ENCODE assay signal across 1 cellular context in genomic region chr19:50414850-50415660, GRCh38.
TF ChIP-seq lines count a peak whose summit lies in the region.

No MANE protein-coding gene starts in this region.

TF ChIP-seq in K562, 482 proteins besides CTCF, POLR2A, EP300 and RAD21 (continued from another document and continues in another):
- no peak for TF ChIP-seq ZBTB34 (CRISPR knock-in tag; IDR thresholded peaks at IDR 0.05)
- TF ChIP-seq ARNT (IDR thresholded peaks at IDR 0.05) = no peak
- peak; percentile 61; the same call in 1 of the 2 replicates for TF ChIP-seq ESRRA (IDR thresholded peaks at IDR 0.05; ENCODE audit: borderline replicate concordance, low read depth)
- no peak for TF ChIP-seq MAFF (IDR thresholded peaks at IDR 0.05; ENCODE audit: low read length)
- TF ChIP-seq ZNF140 (CRISPR knock-in tag; IDR thresholded peaks at IDR 0.05) = no peak
- no peak for TF ChIP-seq PRDM10 (IDR thresholded peaks at IDR 0.05; ENCODE audit: partially characterized antibody)
- TF ChIP-seq ZNF324 (CRISPR knock-in tag; IDR thresholded peaks at IDR 0.05) = no peak
- TF ChIP-seq HNRNPK (IDR thresholded peaks at IDR 0.05; ENCODE audit: low read depth, low read length, poor library complexity, severe bottlenecking) = no peak
- TF ChIP-seq ZMIZ1 (IDR thresholded peaks at IDR 0.05; ENCODE audit: low read depth in 2 of 2, low read length in 2 of 2) = no peak
- no peak for TF ChIP-seq XRCC5 (IDR thresholded peaks at IDR 0.05; ENCODE audit: low read depth, low read length)
- TF ChIP-seq PATZ1 (CRISPR knock-in tag; IDR thresholded peaks at IDR 0.05; ENCODE audit: borderline replicate concordance) = no peak
- TF ChIP-seq POLR3G (IDR thresholded peaks at IDR 0.05; ENCODE audit: extremely low read depth, insufficient read length, insufficient replicate concordance) = no peak
- TF ChIP-seq ZNF584 (CRISPR knock-in tag; IDR thresholded peaks at IDR 0.05; ENCODE audit: low read depth) = no peak
- TF ChIP-seq MTA2 (IDR thresholded peaks at IDR 0.05; ENCODE audit: low read depth) = no peak
- no peak for TF ChIP-seq ZBTB12 (CRISPR knock-in tag; IDR thresholded peaks at IDR 0.05)
- TF ChIP-seq GABPA (tag; conservative IDR thresholded peaks at IDR 0.05; ENCODE audit: low read depth) = no peak
- peak in 1 of 2 experiments; percentile 66; a peak in 1 of 3 replicates for TF ChIP-seq CBX3 (IDR thresholded peaks at IDR 0.05; ENCODE audit: borderline replicate concordance in 1 of 2, low read length in 2 of 2)
- TF ChIP-seq PRPF4 (IDR thresholded peaks at IDR 0.05; ENCODE audit: insufficient read depth, low read depth, low read length, poor library complexity, severe bottlenecking) = no peak
- TF ChIP-seq ZNF24 (IDR thresholded peaks at IDR 0.05) = no peak
- peak; percentile 49; the same call in 1 of the 2 replicates for TF ChIP-seq POLR2G (IDR thresholded peaks at IDR 0.05; ENCODE audit: low read depth, low read length)
- TF ChIP-seq TCF7 (IDR thresholded peaks at IDR 0.05; ENCODE audit: borderline replicate concordance) = no peak
- no peak for TF ChIP-seq ZNF253 (CRISPR knock-in tag; conservative IDR thresholded peaks at IDR 0.05)
- no peak for TF ChIP-seq NFXL1 (CRISPR knock-in tag; IDR thresholded peaks at IDR 0.05)
- TF ChIP-seq SP1 (CRISPR knock-in tag; IDR thresholded peaks at IDR 0.05) = peak; percentile 70
- 0 out of 4 replicates have a peak, but pooled peaks of 1 of the 2 experiments have one; percentile 64 for TF ChIP-seq RCOR1 (IDR thresholded peaks at IDR 0.05; ENCODE audit: borderline replicate concordance in 1 of 2, low read depth in 2 of 2, low read length in 2 of 2)
- TF ChIP-seq SOX6 (IDR thresholded peaks at IDR 0.05) = no peak
- TF ChIP-seq ZNF12 (CRISPR knock-in tag; IDR thresholded peaks at IDR 0.05) = no peak
- TF ChIP-seq POLR3A (IDR thresholded peaks at IDR 0.05; ENCODE audit: borderline replicate concordance, extremely low read depth, insufficient read depth, insufficient read length) = no peak
- TF ChIP-seq PHF21A (IDR thresholded peaks at IDR 0.05; ENCODE audit: borderline replicate concordance, low read depth) = no peak
- TF ChIP-seq CREBBP (IDR thresholded peaks at IDR 0.05; ENCODE audit: low read depth, low read length) = no peak
- TF ChIP-seq FOS (IDR thresholded peaks at IDR 0.05; ENCODE audit: extremely low read depth, insufficient read length) = no peak
- TF ChIP-seq TEAD1 (CRISPR knock-in tag; IDR thresholded peaks at IDR 0.05) = 0 out of 4 replicates have a peak, but pooled peaks of 1 of the 2 experiments have one; percentile 22
- TF ChIP-seq SP2 (IDR thresholded peaks at IDR 0.05; ENCODE audit: extremely low read depth, low read depth, low read length, poor library complexity, severe bottlenecking) = no peak
- TF ChIP-seq HCFC1 (IDR thresholded peaks at IDR 0.05; ENCODE audit: low read depth, low read length) = no peak
- no peak for TF ChIP-seq AFF1 (IDR thresholded peaks at IDR 0.05; ENCODE audit: low read depth in 1 of 2, partially characterized antibody in 2 of 2)
- no peak for TF ChIP-seq CSDE1 (IDR thresholded peaks at IDR 0.05)
- no peak for TF ChIP-seq PHB (CRISPR knock-in tag; IDR thresholded peaks at IDR 0.05)
- TF ChIP-seq ZNF41 (CRISPR knock-in tag; conservative IDR thresholded peaks at IDR 0.05) = no peak
- peak; percentile 54; the same call in 1 of the 2 replicates for TF ChIP-seq JUN (IDR thresholded peaks at IDR 0.05; ENCODE audit: borderline replicate concordance, low read depth, low read length)
- no peak for TF ChIP-seq JUN (CRISPR knock-in tag; IDR thresholded peaks at IDR 0.05; ENCODE audit: borderline replicate concordance)
- no peak for TF ChIP-seq RHOXF2B (CRISPR knock-in tag; conservative IDR thresholded peaks at IDR 0.05)
- no peak for TF ChIP-seq HNRNPLL (IDR thresholded peaks at IDR 0.05; ENCODE audit: low read depth, low read length, poor library complexity, severe bottlenecking)
- TF ChIP-seq GTF2B (IDR thresholded peaks at IDR 0.05; ENCODE audit: extremely low read depth, insufficient read length) = no peak
- TF ChIP-seq L3MBTL2 (IDR thresholded peaks at IDR 0.05) = peak; percentile 92
- no peak for TF ChIP-seq HOXB6 (CRISPR knock-in tag; IDR thresholded peaks at IDR 0.05; ENCODE audit: borderline replicate concordance)
- TF ChIP-seq TRIM28 (IDR thresholded peaks at IDR 0.05) = peak; percentile 60
- no peak for TF ChIP-seq SMAD4 (CRISPR knock-in tag; conservative IDR thresholded peaks at IDR 0.05)
- no peak for TF ChIP-seq ZNF239 (CRISPR knock-in tag; IDR thresholded peaks at IDR 0.05)
- no peak for TF ChIP-seq TCFL5 (CRISPR knock-in tag; conservative IDR thresholded peaks at IDR 0.05)
- TF ChIP-seq PHF20 (IDR thresholded peaks at IDR 0.05; ENCODE audit: partially characterized antibody) = no peak
- TF ChIP-seq NR2C1 (IDR thresholded peaks at IDR 0.05) = no peak
- TF ChIP-seq NR2C1 (tag; IDR thresholded peaks at IDR 0.05) = no peak
- TF ChIP-seq TBL1XR1 (IDR thresholded peaks at IDR 0.05; ENCODE audit: low read length in 2 of 2) = no peak
- TF ChIP-seq ZNF408 (CRISPR knock-in tag; IDR thresholded peaks at IDR 0.05; ENCODE audit: low read depth) = no peak
- TF ChIP-seq HMG20A (CRISPR knock-in tag; conservative IDR thresholded peaks at IDR 0.05) = no peak
- no peak for TF ChIP-seq SETDB1 (IDR thresholded peaks at IDR 0.05; ENCODE audit: low read length)
